41 cellular contexts compared by ENCODE assay signal in the genomic region with DNA sequence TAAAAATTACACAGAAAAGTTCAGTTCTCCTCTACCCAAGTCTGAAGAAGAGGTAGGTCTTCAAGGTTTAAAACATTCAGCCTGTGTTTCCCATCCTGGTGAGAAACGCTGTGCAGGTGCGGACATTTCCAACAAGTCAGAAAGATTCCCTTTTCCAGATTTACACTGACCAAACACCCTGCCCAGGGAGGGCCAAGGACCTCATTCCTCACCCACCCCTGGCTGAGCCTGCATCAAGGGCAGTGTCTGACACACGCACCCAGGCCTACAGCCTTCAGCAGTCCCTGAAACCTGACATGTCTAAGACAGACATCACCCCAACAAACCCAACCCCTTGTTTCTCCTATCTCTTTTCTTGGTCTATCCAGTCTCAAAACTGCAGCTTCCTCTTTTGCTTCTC.
"Had no signal": no experiment of that assay in that cellular context is flagged by ENCODE, and none has a peak within 500 bp of the region (broad histone marks: within the 10 kb centered on the region; RNA-seq: fewer than 3 reads in every experiment).

No MANE protein-coding gene starts in this region.

- H3K27ac ChIP-seq: ascending aorta, body of pancreas, Peyer's patch, VCaP had no signal

- FAIRE-seq: bronchial epithelial cell had no signal

- H3K4me3 Mint-ChIP-seq: activated B cell treated with CpG ODN at 0.5 μM for 24 hours; activated CD4-positive, alpha-beta memory T cell treated with anti-CD3 and anti-CD28 coated beads for 36 hours; activated CD8-positive, alpha-beta memory T cell treated with anti-CD3 and anti-CD28 coated beads, Interleukin-2, amount 10 ng/mL, durations not matched to agents 7 days and 5 days; activated naive CD8-positive, alpha-beta T cell treated with anti-CD3 and anti-CD28 coated beads for 36 hours; T-cell had no signal

- H3K27me3 ChIP-seq: ascending aorta, body of pancreas, MG63, Peyer's patch had no signal

- H3K36me3 ChIP-seq: ascending aorta, MG63, Peyer's patch had no signal

- H3K4me3 ChIP-seq: ascending aorta, body of pancreas, MG63, Peyer's patch had no signal

- H3K27ac Mint-ChIP-seq: activated B cell treated with CpG ODN at 0.5 μM for 24 hours; activated CD4-positive, alpha-beta memory T cell treated with anti-CD3 and anti-CD28 coated beads for 36 hours; activated CD8-positive, alpha-beta memory T cell treated with anti-CD3 and anti-CD28 coated beads, Interleukin-2, amount 10 ng/mL, durations not matched to agents 7 days and 5 days; activated naive CD8-positive, alpha-beta T cell treated with anti-CD3 and anti-CD28 coated beads for 36 hours; T-cell had no signal

- H3K36me3 Mint-ChIP-seq: activated CD4-positive, alpha-beta memory T cell treated with anti-CD3 and anti-CD28 coated beads for 36 hours; activated CD8-positive, alpha-beta memory T cell treated with anti-CD3 and anti-CD28 coated beads, Interleukin-2, amount 10 ng/mL, durations not matched to agents 7 days and 5 days; activated naive CD8-positive, alpha-beta T cell treated with anti-CD3 and anti-CD28 coated beads for 36 hours; T-cell had no signal

- H3K4me1 ChIP-seq: body of pancreas, Peyer's patch had no signal

- H3K9me3 ChIP-seq: ascending aorta, body of pancreas, MG63, Peyer's patch had no signal

- H3K4me1 Mint-ChIP-seq: activated B cell treated with CpG ODN at 0.5 μM for 24 hours; activated CD8-positive, alpha-beta memory T cell treated with anti-CD3 and anti-CD28 coated beads, Interleukin-2, amount 10 ng/mL, durations not matched to agents 7 days and 5 days; activated naive CD8-positive, alpha-beta T cell treated with anti-CD3 and anti-CD28 coated beads for 36 hours; T-cell had no signal

- H3K27me3 Mint-ChIP-seq: activated B cell treated with CpG ODN at 0.5 μM for 24 hours; activated CD4-positive, alpha-beta memory T cell treated with anti-CD3 and anti-CD28 coated beads for 36 hours; activated CD8-positive, alpha-beta memory T cell treated with anti-CD3 and anti-CD28 coated beads, Interleukin-2, amount 10 ng/mL, durations not matched to agents 7 days and 5 days had no signal

- H3K9me3 Mint-ChIP-seq: activated CD4-positive, alpha-beta memory T cell treated with anti-CD3 and anti-CD28 coated beads for 36 hours; activated naive CD8-positive, alpha-beta T cell treated with anti-CD3 and anti-CD28 coated beads for 36 hours; T-cell had no signal

- DNase-seq: activated B cell treated with CpG ODN at 0.5 μM for 24 hours; activated CD4-positive, alpha-beta memory T cell treated with anti-CD3 and anti-CD28 coated beads for 36 hours; activated CD4-positive, alpha-beta T cell treated with anti-CD3 and anti-CD28 coated beads for 4 hours; activated CD4-positive, alpha-beta T cell treated with anti-CD3 and anti-CD28 coated beads, Interleukin-2, amount 50 U/mL, for 1 hour; activated CD4-positive, CD25-positive, alpha-beta regulatory T cell treated with anti-CD3 and anti-CD28 coated beads, Interleukin-2, amount 50 U/mL, for 72 hours; activated CD8-positive, alpha-beta memory T cell treated with anti-CD3 and anti-CD28 coated beads for 24 hours; activated CD8-positive, alpha-beta memory T cell treated with anti-CD3 and anti-CD28 coated beads, Interleukin-2, amount 10 ng/mL, durations not matched to agents 7 days and 5 days; activated CD8-positive, alpha-beta memory T cell treated with anti-CD3 and anti-CD28 coated beads, Interleukin-2, amount 50 U/mL, for 48 hours; activated effector memory CD4-positive, alpha-beta T cell treated with Interleukin-2 at 50 U/mL for 16 hours; activated naive CD4-positive, alpha-beta T cell treated with anti-CD3 and anti-CD28 coated beads, Interleukin-2, amount 50 U/mL, for 16 hours; activated naive CD8-positive, alpha-beta T cell treated with anti-CD3 and anti-CD28 coated beads for 36 hours; activated T-cell treated with anti-CD3 and anti-CD28 coated beads, Interleukin-2, amount 50 U/mL, for 48 hours; amygdala; body of pancreas; caudate nucleus; cerebellar nuclear complex; Karpas-422; MG63; NCI-H1092 treated with DMSO at 0.1 percent for 48 hours; NCI-H1417; NCI-H146; NCI-H187; NCI-H2029 treated with DMSO at 0.1 percent for 48 hours; NCI-H2107; NCI-H2171; NCI-H510A; NCI-H526; NCI-H748 treated with DMSO at 0.1 percent for 48 hours; NK-92 treated with Interleukin-12 subunit alpha and Interleukin-12 subunit beta, amount 100 ng/mL, for 24 hours; PC-3; Peyer's patch; RPMI8226; SIG-M5; T-cell; T-helper 2 cell; T-helper 9 cell had no signal

- ATAC-seq: activated CD8-positive, alpha-beta memory T cell treated with anti-CD3 and anti-CD28 coated beads, Interleukin-2, amount 10 ng/mL, durations not matched to agents 7 days and 5 days; body of pancreas; PC-3; Right ventricle myocardium inferior; SK-N-SH treated with all-trans-retinoic acid at 6 μM for 48 hours; T-cell had no signal
